1 cellular context compared by ENCODE assay signal in the genomic region with DNA sequence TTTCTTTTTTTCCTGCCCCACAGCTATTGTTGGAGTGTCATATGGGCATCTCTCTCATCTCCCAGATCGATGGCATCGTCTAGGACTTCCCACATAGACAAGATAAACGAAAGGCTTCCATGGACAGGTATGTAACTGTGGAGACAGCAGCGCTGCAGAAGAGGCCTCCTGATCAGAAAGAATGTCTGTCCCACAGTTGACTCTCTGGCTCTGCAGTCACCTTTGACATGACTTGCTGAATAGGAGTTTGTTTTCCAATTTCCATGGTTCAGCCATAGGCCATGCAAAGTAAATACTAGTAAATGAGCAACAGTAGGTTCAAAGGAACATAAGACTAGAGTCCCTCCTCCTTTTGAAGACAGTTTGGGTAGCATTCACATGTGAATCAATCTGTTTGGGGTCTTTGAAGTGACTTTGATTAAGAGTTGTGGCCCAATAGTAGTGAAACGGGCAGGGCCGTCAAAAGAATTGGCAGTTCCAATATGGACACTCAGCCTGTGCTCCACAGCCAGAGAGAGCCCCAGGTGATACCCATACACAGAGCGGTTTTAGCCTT.
TF ChIP-seq lines count a peak whose summit lies in the region.

No MANE protein-coding gene starts in this region.

TF ChIP-seq in HepG2, 621 proteins besides CTCF, POLR2A, EP300 and RAD21 (continued from another document and continues in another):
- TF ChIP-seq, protein P1, sequence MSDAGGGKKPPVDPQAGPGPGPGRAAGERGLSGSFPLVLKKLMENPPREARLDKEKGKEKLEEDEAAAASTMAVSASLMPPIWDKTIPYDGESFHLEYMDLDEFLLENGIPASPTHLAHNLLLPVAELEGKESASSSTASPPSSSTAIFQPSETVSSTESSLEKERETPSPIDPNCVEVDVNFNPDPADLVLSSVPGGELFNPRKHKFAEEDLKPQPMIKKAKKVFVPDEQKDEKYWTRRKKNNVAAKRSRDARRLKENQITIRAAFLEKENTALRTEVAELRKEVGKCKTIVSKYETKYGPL (CRISPR knock-in tag; IDR thresholded peaks at IDR 0.05): no peak; the same call in 1 of the 2 replicates
- peak; percentile 90 for TF ChIP-seq TP53 (CRISPR knock-in tag; conservative IDR thresholded peaks at IDR 0.05)
- TF ChIP-seq ZNF746 (CRISPR knock-in tag; IDR thresholded peaks at IDR 0.05): peak; percentile 85; the same call in 1 of the 2 replicates
- TF ChIP-seq ZNF790 (CRISPR knock-in tag; IDR thresholded peaks at IDR 0.05; ENCODE audit: borderline replicate concordance): peak; percentile 64; the same call in 1 of the 2 replicates
- TF ChIP-seq, protein P2, sequence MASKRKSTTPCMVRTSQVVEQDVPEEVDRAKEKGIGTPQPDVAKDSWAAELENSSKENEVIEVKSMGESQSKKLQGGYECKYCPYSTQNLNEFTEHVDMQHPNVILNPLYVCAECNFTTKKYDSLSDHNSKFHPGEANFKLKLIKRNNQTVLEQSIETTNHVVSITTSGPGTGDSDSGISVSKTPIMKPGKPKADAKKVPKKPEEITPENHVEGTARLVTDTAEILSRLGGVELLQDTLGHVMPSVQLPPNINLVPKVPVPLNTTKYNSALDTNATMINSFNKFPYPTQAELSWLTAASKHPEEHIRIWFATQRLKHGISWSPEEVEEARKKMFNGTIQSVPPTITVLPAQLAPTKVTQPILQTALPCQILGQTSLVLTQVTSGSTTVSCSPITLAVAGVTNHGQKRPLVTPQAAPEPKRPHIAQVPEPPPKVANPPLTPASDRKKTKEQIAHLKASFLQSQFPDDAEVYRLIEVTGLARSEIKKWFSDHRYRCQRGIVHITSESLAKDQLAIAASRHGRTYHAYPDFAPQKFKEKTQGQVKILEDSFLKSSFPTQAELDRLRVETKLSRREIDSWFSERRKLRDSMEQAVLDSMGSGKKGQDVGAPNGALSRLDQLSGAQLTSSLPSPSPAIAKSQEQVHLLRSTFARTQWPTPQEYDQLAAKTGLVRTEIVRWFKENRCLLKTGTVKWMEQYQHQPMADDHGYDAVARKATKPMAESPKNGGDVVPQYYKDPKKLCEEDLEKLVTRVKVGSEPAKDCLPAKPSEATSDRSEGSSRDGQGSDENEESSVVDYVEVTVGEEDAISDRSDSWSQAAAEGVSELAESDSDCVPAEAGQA (IDR thresholded peaks at IDR 0.05; ENCODE audit: low read depth): 0 out of 2 replicates have a peak, but pooled peaks have one; percentile 20
- TF ChIP-seq, protein P2 (CRISPR knock-in tag; IDR thresholded peaks at IDR 0.05; ENCODE audit: borderline replicate concordance): peak; percentile 87; the same call in 1 of the 2 replicates
- peak; percentile 83 for TF ChIP-seq XRCC5 (optimal IDR thresholded peaks at IDR 0.05; ENCODE audit: low read length)
- peak; percentile 99 for TF ChIP-seq PITX1 (CRISPR knock-in tag; IDR thresholded peaks at IDR 0.05)
- TF ChIP-seq ZNF501 (CRISPR knock-in tag; IDR thresholded peaks at IDR 0.05): peak; percentile 77
- TF ChIP-seq NKX3-1 (CRISPR knock-in tag; IDR thresholded peaks at IDR 0.05): peak; percentile 93
- TF ChIP-seq ZNF232 (CRISPR knock-in tag; IDR thresholded peaks at IDR 0.05; ENCODE audit: borderline replicate concordance): peak; percentile 72; the same call in 1 of the 2 replicates
- TF ChIP-seq CHD2 (IDR thresholded peaks at IDR 0.05; ENCODE audit: low read depth, low read length): peak; percentile 31; the same call in 1 of the 2 replicates
- TF ChIP-seq, protein P3, sequence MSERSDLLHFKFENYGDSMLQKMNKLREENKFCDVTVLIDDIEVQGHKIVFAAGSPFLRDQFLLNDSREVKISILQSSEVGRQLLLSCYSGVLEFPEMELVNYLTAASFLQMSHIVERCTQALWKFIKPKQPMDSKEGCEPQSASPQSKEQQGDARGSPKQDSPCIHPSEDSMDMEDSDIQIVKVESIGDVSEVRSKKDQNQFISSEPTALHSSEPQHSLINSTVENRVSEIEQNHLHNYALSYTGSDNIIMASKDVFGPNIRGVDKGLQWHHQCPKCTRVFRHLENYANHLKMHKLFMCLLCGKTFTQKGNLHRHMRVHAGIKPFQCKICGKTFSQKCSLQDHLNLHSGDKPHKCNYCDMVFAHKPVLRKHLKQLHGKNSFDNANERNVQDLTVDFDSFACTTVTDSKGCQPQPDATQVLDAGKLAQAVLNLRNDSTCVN (CRISPR knock-in tag; IDR thresholded peaks at IDR 0.05; ENCODE audit: borderline replicate concordance): peak; percentile 73; the same call in 1 of the 2 replicates
- TF ChIP-seq SRSF1 (optimal IDR thresholded peaks at IDR 0.05; ENCODE audit: low read depth, low read length): no peak
- TF ChIP-seq, protein P4, sequence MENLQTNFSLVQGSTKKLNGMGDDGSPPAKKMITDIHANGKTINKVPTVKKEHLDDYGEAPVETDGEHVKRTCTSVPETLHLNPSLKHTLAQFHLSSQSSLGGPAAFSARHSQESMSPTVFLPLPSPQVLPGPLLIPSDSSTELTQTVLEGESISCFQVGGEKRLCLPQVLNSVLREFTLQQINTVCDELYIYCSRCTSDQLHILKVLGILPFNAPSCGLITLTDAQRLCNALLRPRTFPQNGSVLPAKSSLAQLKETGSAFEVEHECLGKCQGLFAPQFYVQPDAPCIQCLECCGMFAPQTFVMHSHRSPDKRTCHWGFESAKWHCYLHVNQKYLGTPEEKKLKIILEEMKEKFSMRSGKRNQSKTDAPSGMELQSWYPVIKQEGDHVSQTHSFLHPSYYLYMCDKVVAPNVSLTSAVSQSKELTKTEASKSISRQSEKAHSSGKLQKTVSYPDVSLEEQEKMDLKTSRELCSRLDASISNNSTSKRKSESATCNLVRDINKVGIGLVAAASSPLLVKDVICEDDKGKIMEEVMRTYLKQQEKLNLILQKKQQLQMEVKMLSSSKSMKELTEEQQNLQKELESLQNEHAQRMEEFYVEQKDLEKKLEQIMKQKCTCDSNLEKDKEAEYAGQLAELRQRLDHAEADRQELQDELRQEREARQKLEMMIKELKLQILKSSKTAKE (CRISPR knock-in tag; IDR thresholded peaks at IDR 0.05; ENCODE audit: borderline replicate concordance): peak; percentile 99
- TF ChIP-seq ZNF274 (CRISPR knock-in tag; IDR thresholded peaks at IDR 0.05): no peak
- TF ChIP-seq NR2F6 (IDR thresholded peaks at IDR 0.05): peak; percentile 100
- TF ChIP-seq NR2F6 (CRISPR knock-in tag; IDR thresholded peaks at IDR 0.05): peak; percentile 100
- TF ChIP-seq ZNF777 (CRISPR knock-in tag; IDR thresholded peaks at IDR 0.05): peak; percentile 59; the same call in 1 of the 2 replicates
- TF ChIP-seq ARHGAP35 (CRISPR knock-in tag; IDR thresholded peaks at IDR 0.05; ENCODE audit: borderline replicate concordance): peak; percentile 71; the same call in 1 of the 2 replicates
- TF ChIP-seq, protein P5, sequence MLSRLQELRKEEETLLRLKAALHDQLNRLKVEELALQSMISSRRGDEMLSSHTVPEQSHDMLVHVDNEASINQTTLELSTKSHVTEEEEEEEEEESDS (CRISPR knock-in tag; IDR thresholded peaks at IDR 0.05; ENCODE audit: borderline replicate concordance): 0 out of 2 replicates have a peak, but pooled peaks have one; percentile 59
- peak; percentile 93 for TF ChIP-seq HOXA3 (CRISPR knock-in tag; IDR thresholded peaks at IDR 0.05)
- 0 out of 2 replicates have a peak, but pooled peaks have one; percentile 48 for TF ChIP-seq ZNF564 (CRISPR knock-in tag; IDR thresholded peaks at IDR 0.05)
- no peak for TF ChIP-seq ZNF549 (CRISPR knock-in tag; IDR thresholded peaks at IDR 0.05)
- TF ChIP-seq ZNF674 (CRISPR knock-in tag; IDR thresholded peaks at IDR 0.05; ENCODE audit: low read depth): no peak
- TF ChIP-seq HMG20B (CRISPR knock-in tag; conservative IDR thresholded peaks at IDR 0.05): peak; percentile 96
- TF ChIP-seq, protein P6, sequence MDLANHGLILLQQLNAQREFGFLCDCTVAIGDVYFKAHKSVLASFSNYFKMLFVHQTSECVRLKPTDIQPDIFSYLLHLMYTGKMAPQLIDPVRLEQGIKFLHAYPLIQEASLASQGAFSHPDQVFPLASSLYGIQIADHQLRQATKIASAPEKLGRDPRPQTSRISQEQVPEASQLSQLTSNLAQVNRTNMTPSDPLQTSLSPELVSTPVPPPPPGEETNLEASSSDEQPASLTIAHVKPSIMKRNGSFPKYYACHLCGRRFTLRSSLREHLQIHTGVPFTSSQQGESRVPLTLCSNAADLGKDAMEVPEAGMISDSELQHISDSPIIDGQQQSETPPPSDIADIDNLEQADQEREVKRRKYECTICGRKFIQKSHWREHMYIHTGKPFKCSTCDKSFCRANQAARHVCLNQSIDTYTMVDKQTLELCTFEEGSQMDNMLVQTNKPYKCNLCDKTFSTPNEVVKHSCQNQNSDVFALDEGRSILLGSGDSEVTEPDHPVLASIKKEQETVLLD (CRISPR knock-in tag; IDR thresholded peaks at IDR 0.05; ENCODE audit: low read depth): no peak
- TF ChIP-seq NCOA2 (CRISPR knock-in tag; IDR thresholded peaks at IDR 0.05): peak; percentile 100
- TF ChIP-seq SMAD3 (CRISPR knock-in tag; IDR thresholded peaks at IDR 0.05): peak; percentile 99
- TF ChIP-seq, protein P7, sequence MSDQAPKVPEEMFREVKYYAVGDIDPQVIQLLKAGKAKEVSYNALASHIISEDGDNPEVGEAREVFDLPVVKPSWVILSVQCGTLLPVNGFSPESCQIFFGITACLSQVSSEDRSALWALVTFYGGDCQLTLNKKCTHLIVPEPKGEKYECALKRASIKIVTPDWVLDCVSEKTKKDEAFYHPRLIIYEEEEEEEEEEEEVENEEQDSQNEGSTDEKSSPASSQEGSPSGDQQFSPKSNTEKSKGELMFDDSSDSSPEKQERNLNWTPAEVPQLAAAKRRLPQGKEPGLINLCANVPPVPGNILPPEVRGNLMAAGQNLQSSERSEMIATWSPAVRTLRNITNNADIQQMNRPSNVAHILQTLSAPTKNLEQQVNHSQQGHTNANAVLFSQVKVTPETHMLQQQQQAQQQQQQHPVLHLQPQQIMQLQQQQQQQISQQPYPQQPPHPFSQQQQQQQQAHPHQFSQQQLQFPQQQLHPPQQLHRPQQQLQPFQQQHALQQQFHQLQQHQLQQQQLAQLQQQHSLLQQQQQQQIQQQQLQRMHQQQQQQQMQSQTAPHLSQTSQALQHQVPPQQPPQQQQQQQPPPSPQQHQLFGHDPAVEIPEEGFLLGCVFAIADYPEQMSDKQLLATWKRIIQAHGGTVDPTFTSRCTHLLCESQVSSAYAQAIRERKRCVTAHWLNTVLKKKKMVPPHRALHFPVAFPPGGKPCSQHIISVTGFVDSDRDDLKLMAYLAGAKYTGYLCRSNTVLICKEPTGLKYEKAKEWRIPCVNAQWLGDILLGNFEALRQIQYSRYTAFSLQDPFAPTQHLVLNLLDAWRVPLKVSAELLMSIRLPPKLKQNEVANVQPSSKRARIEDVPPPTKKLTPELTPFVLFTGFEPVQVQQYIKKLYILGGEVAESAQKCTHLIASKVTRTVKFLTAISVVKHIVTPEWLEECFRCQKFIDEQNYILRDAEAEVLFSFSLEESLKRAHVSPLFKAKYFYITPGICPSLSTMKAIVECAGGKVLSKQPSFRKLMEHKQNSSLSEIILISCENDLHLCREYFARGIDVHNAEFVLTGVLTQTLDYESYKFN (CRISPR knock-in tag; conservative IDR thresholded peaks at IDR 0.05): peak; percentile 100
- TF ChIP-seq LCORL (IDR thresholded peaks at IDR 0.05): peak; percentile 87
- TF ChIP-seq LCORL (CRISPR knock-in tag; IDR thresholded peaks at IDR 0.05): peak; percentile 96
- TF ChIP-seq, protein P8, sequence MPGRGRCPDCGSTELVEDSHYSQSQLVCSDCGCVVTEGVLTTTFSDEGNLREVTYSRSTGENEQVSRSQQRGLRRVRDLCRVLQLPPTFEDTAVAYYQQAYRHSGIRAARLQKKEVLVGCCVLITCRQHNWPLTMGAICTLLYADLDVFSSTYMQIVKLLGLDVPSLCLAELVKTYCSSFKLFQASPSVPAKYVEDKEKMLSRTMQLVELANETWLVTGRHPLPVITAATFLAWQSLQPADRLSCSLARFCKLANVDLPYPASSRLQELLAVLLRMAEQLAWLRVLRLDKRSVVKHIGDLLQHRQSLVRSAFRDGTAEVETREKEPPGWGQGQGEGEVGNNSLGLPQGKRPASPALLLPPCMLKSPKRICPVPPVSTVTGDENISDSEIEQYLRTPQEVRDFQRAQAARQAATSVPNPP (CRISPR knock-in tag; IDR thresholded peaks at IDR 0.05): peak; percentile 84; the same call in 1 of the 2 replicates
- TF ChIP-seq RFX3 (CRISPR knock-in tag; IDR thresholded peaks at IDR 0.05): no peak; the same call in 1 of the 2 replicates
- TF ChIP-seq, protein P9, sequence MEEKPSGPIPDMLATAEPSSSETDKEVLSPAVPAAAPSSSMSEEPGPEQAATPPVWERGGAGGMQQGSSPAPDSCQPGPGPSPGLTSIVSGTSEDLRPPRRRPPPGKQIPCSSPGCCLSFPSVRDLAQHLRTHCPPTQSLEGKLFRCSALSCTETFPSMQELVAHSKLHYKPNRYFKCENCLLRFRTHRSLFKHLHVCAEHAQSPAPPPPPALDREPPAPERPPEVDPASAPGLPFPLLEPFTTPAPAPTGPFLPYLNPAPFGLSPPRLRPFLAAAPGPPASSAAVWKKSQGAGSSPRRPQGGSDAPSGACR (CRISPR knock-in tag; IDR thresholded peaks at IDR 0.05): no peak
- peak; percentile 97 for TF ChIP-seq DPF2 (CRISPR knock-in tag; IDR thresholded peaks at IDR 0.05; ENCODE audit: borderline replicate concordance, low read depth)
- no peak for TF ChIP-seq ZNF7 (CRISPR knock-in tag; IDR thresholded peaks at IDR 0.05)
- TF ChIP-seq, protein P10, sequence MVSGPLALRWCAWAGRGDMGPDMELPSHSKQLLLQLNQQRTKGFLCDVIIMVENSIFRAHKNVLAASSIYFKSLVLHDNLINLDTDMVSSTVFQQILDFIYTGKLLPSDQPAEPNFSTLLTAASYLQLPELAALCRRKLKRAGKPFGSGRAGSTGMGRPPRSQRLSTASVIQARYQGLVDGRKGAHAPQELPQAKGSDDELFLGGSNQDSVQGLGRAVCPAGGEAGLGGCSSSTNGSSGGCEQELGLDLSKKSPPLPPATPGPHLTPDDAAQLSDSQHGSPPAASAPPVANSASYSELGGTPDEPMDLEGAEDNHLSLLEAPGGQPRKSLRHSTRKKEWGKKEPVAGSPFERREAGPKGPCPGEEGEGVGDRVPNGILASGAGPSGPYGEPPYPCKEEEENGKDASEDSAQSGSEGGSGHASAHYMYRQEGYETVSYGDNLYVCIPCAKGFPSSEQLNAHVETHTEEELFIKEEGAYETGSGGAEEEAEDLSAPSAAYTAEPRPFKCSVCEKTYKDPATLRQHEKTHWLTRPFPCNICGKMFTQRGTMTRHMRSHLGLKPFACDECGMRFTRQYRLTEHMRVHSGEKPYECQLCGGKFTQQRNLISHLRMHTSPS (CRISPR knock-in tag; IDR thresholded peaks at IDR 0.05; ENCODE audit: low read depth): peak; percentile 42; the same call in 1 of the 2 replicates
- peak; percentile 98 for TF ChIP-seq ZNF703 (CRISPR knock-in tag; IDR thresholded peaks at IDR 0.05; ENCODE audit: borderline replicate concordance)
- no peak for TF ChIP-seq ZNF558 (CRISPR knock-in tag; IDR thresholded peaks at IDR 0.05; ENCODE audit: borderline replicate concordance)
